In the genomic region with DNA sequence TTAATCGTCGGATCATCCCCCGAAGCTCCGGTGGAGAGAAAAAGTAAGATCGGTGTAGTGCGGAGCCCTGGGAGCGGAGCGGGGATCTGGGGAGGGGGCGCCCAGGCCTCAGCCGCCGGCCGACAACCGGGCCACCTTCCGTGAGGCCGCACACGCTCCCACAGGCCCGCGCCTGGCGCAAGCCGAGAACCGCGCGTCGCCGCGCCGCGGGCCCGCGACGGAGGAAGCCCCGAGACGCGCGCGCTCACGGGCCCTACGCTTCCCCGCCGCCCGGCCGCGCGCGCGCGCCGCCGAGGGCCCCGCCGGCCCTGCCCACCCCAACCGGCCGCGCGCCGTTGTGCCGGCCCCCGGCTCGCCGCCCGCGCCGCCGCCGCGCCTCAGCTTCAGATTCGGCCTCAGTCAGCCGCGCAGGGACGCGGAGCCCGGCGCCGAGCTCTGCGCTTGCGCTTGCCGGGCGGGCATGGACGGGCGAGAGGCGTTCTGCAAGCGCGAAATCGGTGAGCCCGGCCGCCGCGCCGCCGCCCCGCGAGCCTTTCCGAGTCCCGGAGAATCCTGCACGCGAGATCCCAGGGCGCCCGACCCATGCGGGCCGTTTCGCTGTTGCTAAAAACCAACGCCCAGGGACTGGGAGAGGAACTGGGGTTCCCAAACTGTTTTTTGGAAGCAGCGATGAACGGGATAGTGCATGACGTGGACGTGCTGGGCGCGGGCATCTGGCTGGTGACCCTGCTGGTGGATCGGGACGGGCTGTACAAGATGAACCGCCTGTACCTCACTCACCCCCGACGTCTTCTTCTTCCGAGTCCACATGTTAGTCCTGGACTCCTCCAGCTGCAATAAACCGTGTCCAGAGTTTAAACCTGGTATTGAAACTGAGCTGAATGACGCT, we compare ENCODE assay signal across 8 cellular contexts. TPM values are rescaled to one million over a fixed set of nuclear protein-coding genes. Genes with fewer than 3 reads are reported as not detected.
DNase-seq lines count a peak whose midpoint lies in the region; ATAC-seq and TF ChIP-seq lines count a peak whose summit lies in the region.

No MANE protein-coding gene starts in this region.

- TF ChIP-seq CTCF in AG09309 (IDR thresholded peaks at IDR 0.05; ENCODE audit: control insufficient read depth, insufficient read depth, low read depth, low read length, missing control alignments) (no peak), chondrocyte (IDR thresholded peaks at IDR 0.05) (no peak)

- peak overlapping the region; percentile 93 for H3K27ac Mint-ChIP-seq in chondrocyte (ENCODE audit: unreplicated experiment)

- H3K27me3 Mint-ChIP-seq in chondrocyte (ENCODE audit: low read depth) = peaks cover 4% of the 10 kb centered on the region

- H3K9me3 Mint-ChIP-seq in chondrocyte (ENCODE audit: low read depth) = no peaks in the 10 kb centered on the region

- H3K36me3 Mint-ChIP-seq in chondrocyte (ENCODE audit: low read depth) = no peaks in the 10 kb centered on the region

- peak overlapping the region; percentile 77 for H3K4me3 ChIP-seq in AG09309 (ENCODE audit: control insufficient read depth, low read depth, low read length)

- H3K27me3 ChIP-seq in layer of hippocampus (ENCODE audit: control insufficient read depth, insufficient read depth, low read length) = no peaks in the 10 kb centered on the region

- ATAC-seq in GM18907 (IDR thresholded peaks at IDR 0.05; ENCODE audit: unreplicated experiment) (peak; percentile 82), HG03135 (IDR thresholded peaks at IDR 0.05; ENCODE audit: unreplicated experiment) (peak; percentile 69)

- peak overlapping the region; percentile 94 for H3K27ac ChIP-seq in layer of hippocampus (ENCODE audit: low read depth, low read length)

- peak overlapping the region; percentile 86 for H3K4me3 Mint-ChIP-seq in chondrocyte (ENCODE audit: unreplicated experiment)

- DNase-seq in AG09309 (ENCODE audit: low read depth) (peak; percentile 56), NCI-H2227 treated with DMSO at 0.1 percent for 48 hours (lab: John Stamatoyannopoulos, UW) (peak; percentile 85), chondrocyte (ENCODE audit: low spot score) (peak; percentile 98)
- DNase-seq in activated CD4-positive, alpha-beta T cell treated with anti-CD3 and anti-CD28 coated beads for 1 hour = peak; percentile 78
- DNase-seq in stimulated activated CD4-positive, alpha-beta T cell treated with anti-CD3 and anti-CD28 coated beads, Interleukin-1b, Interleukin-23, amount 100 ng/mL, for 1 hour (ENCODE audit: low read depth in 2 of 2) = peak; percentile 71 to 75

- H3K4me1 Mint-ChIP-seq in chondrocyte (ENCODE audit: low read depth) = peaks cover 30% of the 10 kb centered on the region

RNA-seq across cellular contexts. Expression of gene LRRC37A, which starts 28.0 kb away (rescaled TPM):
- total RNA-seq in chondrocyte = 2.2 to 3.3 TPM (median 2.9 TPM) in 3 replicates

Comparison
In these comparisons a context has a peak if more than half of its experiments do, and no peak if none do; other contexts are left out.
1. Peak in every context shown above with its lines: DNase-seq, ATAC-seq, H3K4me3 ChIP-seq and H3K27ac ChIP-seq.